In genomic region chr1:155052412-155053400, GRCh38 we compare ENCODE assay signal across 9 cellular contexts. TPM values are rescaled to one million over a fixed set of nuclear protein-coding genes. Genes with fewer than 3 reads are reported as not detected.
A peak's percentile ranks its signal among the peaks of the same experiment; 100 is the strongest.
DNase-seq lines count a peak whose midpoint lies in the region; ATAC-seq and TF ChIP-seq lines count a peak whose summit lies in the region.
"Had no signal": no experiment of that assay in that cellular context is flagged by ENCODE, and none has a peak within 500 bp of the region (broad histone marks: within the 10 kb centered on the region; RNA-seq: fewer than 3 reads in every experiment).

No MANE protein-coding gene starts in this region.

- H3K27me3 Mint-ChIP-seq in neural crest cell (ENCODE audit: low read depth) = peaks cover 6% of the 10 kb centered on the region

- peaks cover 23 to 46% (median 41%) of the 10 kb centered on the region in 11 experiments for H3K36me3 ChIP-seq in BLaER1 treated with 17β-estradiol and CSF1 and Interleukin-3, amounts not matched to agents 10 nM and 100 nM
- peaks cover 6% of the 10 kb centered on the region; the same call in 1 of the 2 replicates for H3K36me3 ChIP-seq in HUES48 (ENCODE audit: control insufficient read depth, insufficient read depth, low read length)
- H3K36me3 ChIP-seq in trophoblast cell (ENCODE audit: control insufficient read depth in 1 of 2, insufficient read depth in 2 of 2, low read length in 2 of 2) = peaks cover 3% of the 10 kb centered on the region in 2 experiments

- H4K12ac ChIP-seq in trophoblast cell (ENCODE audit: low read depth, low read length) = no peak overlapping the region

- no peaks in the 10 kb centered on the region for H3K27me3 ChIP-seq in BLaER1 treated with 17β-estradiol and CSF1 and Interleukin-3, amounts not matched to agents 10 nM and 100 nM
- H3K27me3 ChIP-seq in HUES48 (ENCODE audit: control insufficient read depth, insufficient read depth, low read length) = peaks cover 20% of the 10 kb centered on the region
- H3K27me3 ChIP-seq in trophoblast cell (ENCODE audit: insufficient read depth, low read length) = no peaks in the 10 kb centered on the region

- peak overlapping the region; percentile 84 to 95 (median 89) for H3K4me3 ChIP-seq in BLaER1 treated with 17β-estradiol and CSF1 and Interleukin-3, amounts not matched to agents 10 nM and 100 nM
- H3K4me3 ChIP-seq in HUES48 (ENCODE audit: low read depth, low read length) (peak overlapping the region; percentile 69), trophoblast cell (ENCODE audit: low read depth, low read length) (no peak overlapping the region)

- H3K4me1 Mint-ChIP-seq in neural crest cell = peaks cover 34% of the 10 kb centered on the region

- H3K79me2 ChIP-seq in trophoblast cell (ENCODE audit: control insufficient read depth, insufficient read depth, low read length, poor library complexity) = peaks cover 4% of the 10 kb centered on the region

- no peak overlapping the region for H2AFZ ChIP-seq in trophoblast cell (ENCODE audit: insufficient read depth, low read length, poor library complexity)

- no peak overlapping the region for H2AK5ac ChIP-seq in trophoblast cell (ENCODE audit: low read length)

- H3K9me3 ChIP-seq in BLaER1 treated with 17β-estradiol and CSF1 and Interleukin-3, amounts not matched to agents 10 nM and 100 nM (replicated peaks in 1 of 11) = no peaks in the 10 kb centered on the region
- H3K9me3 ChIP-seq in HUES48 (ENCODE audit: control insufficient read depth, insufficient read depth, low read length) = no peaks in the 10 kb centered on the region
- H3K9me3 ChIP-seq in trophoblast cell (ENCODE audit: insufficient read depth, low read depth, low read length) = no peaks in the 10 kb centered on the region

- no peak overlapping the region for H2BK12ac ChIP-seq in trophoblast cell (ENCODE audit: low read length)

- H3K14ac ChIP-seq in trophoblast cell (ENCODE audit: low read length) = no peak overlapping the region

- H3K9me3 Mint-ChIP-seq in neural crest cell = no peaks in the 10 kb centered on the region

- H4K8ac ChIP-seq in trophoblast cell (ENCODE audit: low read depth, low read length) = no peak overlapping the region

- peaks cover 0 to 62% (median 23%) of the 10 kb centered on the region in 11 experiments; a peak in 18 of 22 replicates for H4K20me1 ChIP-seq in BLaER1 treated with 17β-estradiol and CSF1 and Interleukin-3, amounts not matched to agents 10 nM and 100 nM

- no peak for ATAC-seq in HG02870 (IDR thresholded peaks at IDR 0.05; ENCODE audit: unreplicated experiment)

- peak overlapping the region in 10 of 11 experiments; percentile 2 to 79 (median 73); a peak in 16 of 22 replicates for H3K27ac ChIP-seq in BLaER1 treated with 17β-estradiol and CSF1 and Interleukin-3, amounts not matched to agents 10 nM and 100 nM
- H3K27ac ChIP-seq in HUES48 (ENCODE audit: low read depth, low read length) (no peak overlapping the region), epithelial cell of prostate (peak overlapping the region; percentile 74), trophoblast cell (ENCODE audit: low read depth, low read length) (no peak overlapping the region)

- H3K18ac ChIP-seq in trophoblast cell (ENCODE audit: low read length) = no peak overlapping the region

- no peak overlapping the region for H2BK120ac ChIP-seq in trophoblast cell (ENCODE audit: insufficient read depth, low read length, poor library complexity)

- no peak overlapping the region for H4K91ac ChIP-seq in trophoblast cell (ENCODE audit: low read depth, low read length)

- H3K79me1 ChIP-seq in trophoblast cell (ENCODE audit: low read length) = peaks cover 7% of the 10 kb centered on the region

- H3K4me2 ChIP-seq in BLaER1 treated with 17β-estradiol and CSF1 and Interleukin-3, amounts not matched to agents 10 nM and 100 nM = peak overlapping the region; percentile 92 to 100 (median 100)
- no peak overlapping the region for H3K4me2 ChIP-seq in trophoblast cell (ENCODE audit: low read length)

- peak overlapping the region; percentile 88 for H3K4me3 Mint-ChIP-seq in neural crest cell

- H3K9ac ChIP-seq in BLaER1 treated with 17β-estradiol and CSF1 and Interleukin-3, amounts not matched to agents 10 nM and 100 nM = peak overlapping the region; percentile 79 to 89 (median 85)
- H3K9ac ChIP-seq in HUES48 (ENCODE audit: low read depth, low read length) = no peak overlapping the region
- no peak overlapping the region for H3K9ac ChIP-seq in trophoblast cell (ENCODE audit: low read length)

- no peak overlapping the region for H3K4ac ChIP-seq in trophoblast cell (ENCODE audit: low read depth, low read length)

- DNase-seq in UCSD-AML1 (lab: John Stamatoyannopoulos, UW; ENCODE audit: unreplicated experiment) (peak; percentile 58), epithelial cell of prostate (ENCODE audit: low read depth, low spot score) (no peak), neural crest cell (ENCODE audit: low read depth, low spot score) (no peak), cerebellar nuclear complex (lab: John Stamatoyannopoulos, UW) (no peak), trophoblast cell (no peak)

- WGBS in trophoblast cell (ENCODE audit: extremely low coverage, insufficient coverage, insufficient read length) = no CpG with 5 or more reads among the region's 13 CpGs

- TF ChIP-seq CTCF in neural crest cell (conservative IDR thresholded peaks at IDR 0.05) = peak; percentile 17

- H3K23ac ChIP-seq in trophoblast cell (ENCODE audit: low read length) = no peak overlapping the region

- H3K27ac Mint-ChIP-seq in neural crest cell (ENCODE audit: unreplicated experiment) = no peak overlapping the region

- H2BK5ac ChIP-seq in trophoblast cell (ENCODE audit: low read depth, low read length, poor library complexity) = no peak overlapping the region

- H3K36me3 Mint-ChIP-seq in neural crest cell (ENCODE audit: low read depth) = no peaks in the 10 kb centered on the region

- peaks cover 33 to 48% (median 39%) of the 10 kb centered on the region in 10 experiments for H3K4me1 ChIP-seq in BLaER1 treated with 17β-estradiol and CSF1 and Interleukin-3, amounts not matched to agents 10 nM and 100 nM
- H3K4me1 ChIP-seq in HUES48 (ENCODE audit: control insufficient read depth, insufficient read depth, low read length) (no peaks in the 10 kb centered on the region; the same call in 1 of the 2 replicates), trophoblast cell (ENCODE audit: control insufficient read depth in 1 of 2, insufficient read depth in 2 of 2, low read length in 2 of 2) (peaks cover 18 to 27% of the 10 kb centered on the region in 2 experiments)

RNA-seq across cellular contexts. Expression of gene ADAM15, which starts 1.6 kb away (rescaled TPM):
- 82.2 and 85.1 TPM in 2 replicates for total RNA-seq in neural crest cell
- polyA plus RNA-seq in trophoblast cell (2013) = 16.6 and 17.0 TPM in 2 replicates

RNA-seq across cellular contexts. Expression of gene EFNA4, which starts 10.8 kb away (rescaled TPM):
- 26.4 and 28.5 TPM in 2 replicates for total RNA-seq in neural crest cell
- polyA plus RNA-seq in trophoblast cell (2013) = 16.4 and 16.6 TPM in 2 replicates

RNA-seq across cellular contexts. Expression of gene DCST1, which starts 19.1 kb away (rescaled TPM):
- not detected in 2 replicates for total RNA-seq in neural crest cell
- polyA plus RNA-seq in trophoblast cell (2013) = 0.22 and 0.26 TPM in 2 replicates
- total RNA-seq: pulmonary artery endothelial cell had no signal

RNA-seq across cellular contexts. Expression of gene DCST2, which starts 19.1 kb away (rescaled TPM):
- 1.3 and 3.4 TPM in 2 replicates for total RNA-seq in neural crest cell
- 0.55 and 0.56 TPM in 2 replicates for polyA plus RNA-seq in trophoblast cell (2013)

RNA-seq across cellular contexts. Expression of gene EFNA3, which starts 25.9 kb away (rescaled TPM):
- 5.6 and 6.6 TPM in 2 replicates for total RNA-seq in neural crest cell
- polyA plus RNA-seq in trophoblast cell (2013) = 2.5 and 2.7 TPM in 2 replicates

Comparison
In these comparisons a context has a peak if more than half of its experiments do, and no peak if none do; other contexts are left out.
1. H3K27ac ChIP-seq: peak in BLaER1 treated with 17β-estradiol and CSF1 and Interleukin-3, amounts not matched to agents 10 nM and 100 nM (10 of 11) and epithelial cell of prostate (single experiment); none in HUES48 (single experiment) and trophoblast cell (single experiment).
2. H3K9ac ChIP-seq: peak in BLaER1 treated with 17β-estradiol and CSF1 and Interleukin-3, amounts not matched to agents 10 nM and 100 nM (11 of 11); none in HUES48 (single experiment) and trophoblast cell (single experiment).